Comparison of ENCODE assay signal across 28 cellular contexts in genomic region chr9:95383845-95384244, GRCh38.
DNase-seq lines count a peak whose midpoint lies in the region; ATAC-seq, FAIRE-seq and TF ChIP-seq lines count a peak whose summit lies in the region.
"Had no signal": no experiment of that assay in that cellular context is flagged by ENCODE, and none has a peak within 500 bp of the region (broad histone marks: within the 10 kb centered on the region; RNA-seq: fewer than 3 reads in every experiment).

No MANE protein-coding gene starts in this region.

- no TSS peak for BruUV-seq in Panc1 (replicated peaks; lab: Mats Ljungman, UMichigan)

- 90 to 97% methylated on average over 1 of the region's 1 CpG for WGBS in endodermal cell (ENCODE audit: insufficient coverage in 1 of 2, insufficient read length in 1 of 2), 2 experiments

- CTCF ChIA-PET in Panc1 (lab: Charles Lee) = no interaction called here

- in situ Hi-C loops in Panc1 (cut with HindIII; ENCODE audit: low pct_unique_long_range_greater_than_20kb, low sequenced_read_pairs) = no loop called here

- H3K4me1 ChIP-seq in Panc1 (ENCODE audit: control insufficient read depth, insufficient read depth, low read length) (peaks cover 26% of the 10 kb centered on the region), endodermal cell (ENCODE audit: control insufficient read depth, insufficient read depth, low read length) (peaks cover 8% of the 10 kb centered on the region)
- H3K4me1 ChIP-seq: ascending aorta, testis, vagina had no signal

- no peaks in the 10 kb centered on the region for H3K9me3 Mint-ChIP-seq in endodermal cell
- H3K9me3 Mint-ChIP-seq: activated CD4-positive, alpha-beta memory T cell treated with anti-CD3 and anti-CD28 coated beads, Interleukin-2, amount 10 ng/mL, durations not matched to agents 7 days and 5 days; activated naive CD4-positive, alpha-beta T cell treated with anti-CD3 and anti-CD28 coated beads, Interleukin-2, amount 50 U/mL, for 72 hours; CD4-positive, alpha-beta T cell; central memory CD8-positive, alpha-beta T cell; nephron; T-cell had no signal

- H3K27ac Mint-ChIP-seq in endodermal cell = peak overlapping the region; percentile 19
- H3K27ac Mint-ChIP-seq: activated CD4-positive, alpha-beta memory T cell treated with anti-CD3 and anti-CD28 coated beads, Interleukin-2, amount 10 ng/mL, durations not matched to agents 7 days and 5 days; activated naive CD4-positive, alpha-beta T cell treated with anti-CD3 and anti-CD28 coated beads, Interleukin-2, amount 50 U/mL, for 72 hours; CD4-positive, alpha-beta T cell; nephron; T-cell had no signal

- intact Hi-C loops in Panc1 (cut with micrococcal nuclease; ENCODE audit: unreplicated experiment) (no loop called here), cardiac septum (cut with DNase I) (no loop called here)

- H3K4me3 ChIP-seq in Panc1 (ENCODE audit: low read depth in 2 of 2, low read length in 2 of 2) (no peak overlapping the region), endodermal cell (ENCODE audit: low read length) (no peak overlapping the region)
- H3K4me3 ChIP-seq: ascending aorta, MG63, testis, vagina had no signal

- H3K9ac ChIP-seq in endodermal cell (ENCODE audit: extremely low read depth, low read length, poor library complexity, severe bottlenecking) = peak overlapping the region; percentile 0

- H3K27me3 ChIP-seq in Panc1 (ENCODE audit: control insufficient read depth, insufficient read depth, low read length) = no peaks in the 10 kb centered on the region
- no peaks in the 10 kb centered on the region for H3K27me3 ChIP-seq in endodermal cell (ENCODE audit: control insufficient read depth, insufficient read depth, low read length, poor library complexity, severe bottlenecking)
- H3K27me3 ChIP-seq: ascending aorta, MG63, testis, vagina had no signal

- H3K9me3 ChIP-seq in Panc1 (ENCODE audit: control insufficient read depth, insufficient read depth, low read depth, low read length) (no peaks in the 10 kb centered on the region), endodermal cell (ENCODE audit: control insufficient read depth, low read length) (no peaks in the 10 kb centered on the region)
- H3K9me3 ChIP-seq: ascending aorta, MG63, testis, vagina had no signal

- ATAC-seq in Panc1 (0 out of 2 replicates have a peak, but pooled peaks have one; percentile 15), left lobe of liver (no peak)
- ATAC-seq: activated naive CD4-positive, alpha-beta T cell treated with anti-CD3 and anti-CD28 coated beads, Interleukin-2, amount 50 U/mL, for 72 hours; T-cell had no signal

- no peak overlapping the region for H3K4me3 Mint-ChIP-seq in endodermal cell
- H3K4me3 Mint-ChIP-seq: activated CD4-positive, alpha-beta memory T cell treated with anti-CD3 and anti-CD28 coated beads, Interleukin-2, amount 10 ng/mL, durations not matched to agents 7 days and 5 days; CD4-positive, alpha-beta T cell; central memory CD8-positive, alpha-beta T cell; nephron; T-cell had no signal

- H3K27ac ChIP-seq in Panc1 (ENCODE audit: low read length) = peak overlapping the region; percentile 79
- no peak overlapping the region for H3K27ac ChIP-seq in endodermal cell (ENCODE audit: low read depth, low read length)
- H3K27ac ChIP-seq: ascending aorta, testis, vagina had no signal

- no peaks in the 10 kb centered on the region for H3K27me3 Mint-ChIP-seq in endodermal cell (ENCODE audit: insufficient read depth)

- POLR2A ChIA-PET in Panc1 (lab: Charles Lee) = no interaction called here

- peaks cover 41% of the 10 kb centered on the region for H3K4me1 Mint-ChIP-seq in endodermal cell
- H3K4me1 Mint-ChIP-seq: activated CD4-positive, alpha-beta memory T cell treated with anti-CD3 and anti-CD28 coated beads, Interleukin-2, amount 10 ng/mL, durations not matched to agents 7 days and 5 days; central memory CD8-positive, alpha-beta T cell had no signal

- FAIRE-seq in urothelium cell line (lab: Jason Lieb, UNC) = no peak
- FAIRE-seq: HTR-8/SVneo had no signal

- no peaks in the 10 kb centered on the region for H3K36me3 ChIP-seq in Panc1 (ENCODE audit: control insufficient read depth, insufficient read depth, low read length)
- no peaks in the 10 kb centered on the region for H3K36me3 ChIP-seq in endodermal cell (ENCODE audit: control insufficient read depth, insufficient read depth, low read length)
- H3K36me3 ChIP-seq: ascending aorta, MG63, vagina had no signal

- no peaks in the 10 kb centered on the region for H3K36me3 Mint-ChIP-seq in endodermal cell (ENCODE audit: low read depth)
- H3K36me3 Mint-ChIP-seq: activated naive CD4-positive, alpha-beta T cell treated with anti-CD3 and anti-CD28 coated beads, Interleukin-2, amount 50 U/mL, for 72 hours; T-cell had no signal

- DNase-seq in DMS 273 (lab: John Stamatoyannopoulos, UW; ENCODE audit: unreplicated experiment) = peak; percentile 19
- no peak for DNase-seq in DMS 273 treated with DMSO at 0.1 percent for 48 hours (lab: John Stamatoyannopoulos, UW)
- no peak for DNase-seq in Panc1 (ENCODE audit: low read depth, low spot score)
- DNase-seq in endodermal cell = no peak
- peak; percentile 30 for DNase-seq in urothelium cell line (ENCODE audit: low spot score)
- no peak for DNase-seq in cardiac septum (ENCODE audit: low spot score)
- DNase-seq in effector CD4-positive, alpha-beta T cell = no peak
- DNase-seq in left lobe of liver (ENCODE audit: low spot score) = no peak
- DNase-seq: activated CD4-positive, alpha-beta memory T cell treated with anti-CD3 and anti-CD28 coated beads, Interleukin-2, amount 10 ng/mL, durations not matched to agents 7 days and 5 days; activated CD4-positive, CD25-positive, alpha-beta regulatory T cell treated with anti-CD3 and anti-CD28 coated beads, Interleukin-2, amount 50 U/mL, for 72 hours; activated CD8-positive, alpha-beta memory T cell treated with anti-CD3 and anti-CD28 coated beads, Interleukin-2, amount 50 U/mL, for 48 hours; AML-193; CD4-positive, alpha-beta T cell; DMS153; GDM1; KBM-7; NCI-H1436 treated with DMSO at 0.1 percent for 48 hours; SHP77; stimulated activated naive CD4-positive, alpha-beta T cell treated with Interleukin-2 at 50 U/mL for 16 hours; T-cell; testis had no signal

- TF ChIP-seq CTCF in Panc1 (IDR thresholded peaks at IDR 0.05) (no peak), endodermal cell (conservative IDR thresholded peaks at IDR 0.05) (no peak)

Comparison
In these comparisons a context has a peak if more than half of its experiments do, and no peak if none do; other contexts are left out.
1. DNase-seq: peak in DMS 273 (single experiment) and urothelium cell line (single experiment); none in DMS 273 treated with DMSO at 0.1 percent for 48 hours (single experiment), Panc1 (single experiment), endodermal cell (single experiment), cardiac septum (single experiment), effector CD4-positive, alpha-beta T cell (single experiment) and left lobe of liver (single experiment).